8 cellular contexts compared by ENCODE assay signal in genomic region chr19:19203012-19203856, GRCh38. TPM values are rescaled to one million over a fixed set of nuclear protein-coding genes. Genes with fewer than 3 reads are reported as not detected.
DNase-seq lines count a peak whose midpoint lies in the region; ATAC-seq and TF ChIP-seq lines count a peak whose summit lies in the region.

NR2C2AP (minus strand) TSS chr19:19203414; CDS start chr19:19203060, 354 bp downstream.

- H3K36me3 ChIP-seq in OCI-LY7 (ENCODE audit: insufficient read depth, low read length), result peaks cover 43% of the 10 kb centered on the region

- H3K9me3 Mint-ChIP-seq in CD14-positive monocyte (peaks cover 0 to 15% (median 3%) of the 10 kb centered on the region in 7 donors), mesothelial cell of epicardium (no peaks in the 10 kb centered on the region)

- peak within 1 kb of the TSS; percentile 35; the same call in 1 of the 2 replicates for H2AFZ ChIP-seq in OCI-LY7 (ENCODE audit: low read length)

- H3K4me2 ChIP-seq in OCI-LY7 (ENCODE audit: low read length), result peak within 1 kb of the TSS; percentile 86

- H3K9me3 ChIP-seq in OCI-LY7 (ENCODE audit: low read length), result no peaks in the 10 kb centered on the region

- H3K9me2 ChIP-seq in OCI-LY7 (ENCODE audit: insufficient read depth, low read length), result no peaks in the 10 kb centered on the region

- DNase-seq in CD14-positive monocyte (ENCODE audit: low spot score) (peak; percentile 75), HuH-7 (ENCODE audit: low spot score) (peak; percentile 99), OCI-LY7 (ENCODE audit: low spot score) (peak; percentile 95), mesothelial cell of epicardium (ENCODE audit: low spot score in 2 of 2, unreplicated experiment in 2 of 2) (peak; percentile 77 to 85)
- DNase-seq in activated CD8-positive, alpha-beta memory T cell treated with anti-CD3 and anti-CD28 coated beads, Interleukin-2, amount 50 U/mL, for 48 hours, result peak; percentile 96
- peak; percentile 84 for DNase-seq in stimulated activated CD8-positive, alpha-beta memory T cell treated with anti-CD3 and anti-CD28 coated beads, Interleukin-15, amount 100 ng/mL, for 4 hours (ENCODE audit: low read depth in 2 of 2)

- H3K27ac ChIP-seq in OCI-LY7 (ENCODE audit: low read depth, low read length, poor library complexity, severe bottlenecking), result peak within 1 kb of the TSS; percentile 57

- TSS peak; percentile 95 for BruUV-seq in OCI-LY7 (replicated peaks; lab: Mats Ljungman, UMichigan)

- H3K4me3 Mint-ChIP-seq in CD14-positive monocyte, result peak within 1 kb of the TSS; percentile 86 to 92
- peak within 1 kb of the TSS; percentile 79 for H3K4me3 Mint-ChIP-seq in mesothelial cell of epicardium

- POLR2A ChIA-PET in OCI-LY7 (lab: Charles Lee), result interaction anchor here (0.6 to 3.8 kb wide), 7 partner anchors 8 to 374 kb away, joined by 3 to 24 read pairs (median 4); partner anchors contain the start of genes BORCS8 and RFXANK

- peaks cover 21% of the 10 kb centered on the region for H3K4me1 ChIP-seq in OCI-LY7 (ENCODE audit: insufficient read depth, low read length, poor library complexity, severe bottlenecking)

- ATAC-seq in GM19463 (IDR thresholded peaks at IDR 0.05; ENCODE audit: unreplicated experiment), result peak; percentile 82

- CTCF ChIA-PET in OCI-LY7 (lab: Charles Lee; ENCODE audit: unreplicated experiment), result interaction anchor here (0.6 to 1.5 kb wide), 3 partner anchors 10 to 334 kb away, joined by 3 to 7 read pairs (median 3); no protein-coding TSS in a partner anchor

- H3K27me3 Mint-ChIP-seq in CD14-positive monocyte (ENCODE audit: low read depth in 3 of 3) (peaks cover 4 to 16% (median 9%) of the 10 kb centered on the region in 3 donors), mesothelial cell of epicardium (ENCODE audit: low read depth) (peaks cover 28% of the 10 kb centered on the region)

- peaks cover 20% of the 10 kb centered on the region; the same call in 1 of the 2 replicates for H3K79me2 ChIP-seq in OCI-LY7 (ENCODE audit: insufficient read depth, low read depth, low read length)

- H3K27ac Mint-ChIP-seq in CD14-positive monocyte (peak within 1 kb of the TSS; percentile 85 to 97 (median 91)), mesothelial cell of epicardium (peak within 1 kb of the TSS; percentile 86)

- no peaks in the 10 kb centered on the region for H4K20me1 ChIP-seq in OCI-LY7 (ENCODE audit: insufficient read depth, low read length)

- H3K36me3 Mint-ChIP-seq in CD14-positive monocyte (peaks cover 13 to 35% of the 10 kb centered on the region in 2 donors), mesothelial cell of epicardium (peaks cover 15% of the 10 kb centered on the region)

- in situ Hi-C loops in endometrial microvascular endothelial cells (cut with HindIII; ENCODE audit: inconsistent ontology term, low pct_unique_long_range_greater_than_20kb, low sequenced_read_pairs), result no loop called here

- H3K4me1 Mint-ChIP-seq in CD14-positive monocyte (peaks cover 26% of the 10 kb centered on the region), mesothelial cell of epicardium (peaks cover 12% of the 10 kb centered on the region)

- H3K4me3 ChIP-seq in OCI-LY7 (ENCODE audit: low read depth, low read length, poor library complexity, severe bottlenecking), result peak within 1 kb of the TSS; percentile 92

- TF ChIP-seq CTCF in CD14-positive monocyte (IDR thresholded peaks at IDR 0.05) (no peak), OCI-LY7 (conservative IDR thresholded peaks at IDR 0.05; ENCODE audit: low read length) (no peak), mesothelial cell of epicardium (IDR thresholded peaks at IDR 0.05; ENCODE audit: unreplicated experiment) (no peak)

- intact Hi-C loops in CD14-positive monocyte (cut with micrococcal nuclease), result loop anchor here in 1 of 2 donors (1.0 kb wide), 1 partner anchor 11 kb away; the partner anchor contains the start of genes BORCS8 and RFXANK
- intact Hi-C loops in OCI-LY7 (cut with micrococcal nuclease; ENCODE audit: unreplicated experiment), result loop anchor here (10.0 kb wide), 1 partner anchor 122 kb away; the partner anchor contains the start of genes MAU2 and SUGP1

RNA-seq across cellular contexts. Expression of gene NR2C2AP, which starts in this region (rescaled TPM):
- 1 to 10 TPM; 6.4 TPM for polyA plus RNA-seq in CD14-positive monocyte
- 28.6 and 29.7 TPM in 2 replicates for total RNA-seq in OCI-LY7 (2014; rRNA removed; shearing (Covaris generic))
- 21.2 and 27.3 TPM in 2 replicates for total RNA-seq in OCI-LY7 (2022)
- 25.8 TPM for total RNA-seq in endometrial microvascular endothelial cells (ENCODE audit: inconsistent ontology term)
- total RNA-seq in mesothelial cell of epicardium, result 9.4 to 11.8 TPM (median 10.1 TPM) in 3 replicates

Comparison
In these comparisons a context has a peak if more than half of its experiments do, and no peak if none do; other contexts are left out.
1. Peak in every context shown above with its lines: DNase-seq, ATAC-seq, H3K4me3 ChIP-seq and H3K27ac ChIP-seq.